11 cellular contexts compared by ENCODE assay signal in the genomic region with DNA sequence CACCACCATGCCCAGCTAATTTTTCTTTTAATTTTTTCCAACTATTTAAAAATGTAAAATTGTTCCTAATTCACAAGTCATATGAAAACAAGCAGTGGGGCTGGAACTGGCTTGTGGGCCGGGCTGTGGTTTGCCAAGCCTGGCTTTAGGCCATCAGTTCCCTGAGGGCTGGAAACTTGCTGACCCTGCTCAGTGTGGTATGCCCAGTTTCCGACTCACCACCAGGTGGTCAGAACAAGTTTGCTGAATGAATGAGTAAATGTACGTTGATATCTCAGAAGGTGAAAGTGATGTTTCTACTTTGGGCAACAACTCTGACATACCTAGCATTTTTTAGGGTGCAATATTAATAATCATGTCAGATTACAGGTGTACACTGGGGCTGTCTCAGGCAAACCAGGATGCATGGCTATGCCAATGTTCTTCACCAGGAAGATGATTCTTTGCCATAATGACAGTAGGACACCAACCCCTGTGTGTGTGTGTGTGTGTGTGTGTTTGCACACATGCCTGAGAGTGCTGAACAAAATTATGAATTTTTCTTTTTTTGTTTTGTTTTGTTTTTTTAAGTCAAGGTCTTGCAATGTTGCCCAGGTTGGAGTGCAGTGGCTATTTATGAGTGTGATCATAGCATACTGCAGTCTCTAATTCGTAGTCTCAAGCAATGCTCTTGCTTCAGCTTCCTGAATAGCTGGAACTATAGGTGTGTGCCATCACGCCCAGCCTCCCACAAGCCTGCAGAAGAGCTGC.
DNase-seq lines count a peak whose midpoint lies in the region; FAIRE-seq lines count a peak whose summit lies in the region.
"Had no signal": no experiment of that assay in that cellular context is flagged by ENCODE, and none has a peak within 500 bp of the region (broad histone marks: within the 10 kb centered on the region; RNA-seq: fewer than 3 reads in every experiment).

No MANE protein-coding gene starts in this region.

- H3K27ac Mint-ChIP-seq in activated CD4-positive, alpha-beta memory T cell treated with anti-CD3 and anti-CD28 coated beads for 36 hours: no peak overlapping the region
- no peak overlapping the region for H3K27ac Mint-ChIP-seq in activated CD4-positive, alpha-beta memory T cell treated with anti-CD3 and anti-CD28 coated beads, Interleukin-2, amount 10 ng/mL, durations not matched to agents 7 days and 5 days

- H3K27ac ChIP-seq in Karpas-422 (ENCODE audit: low read length): no peak overlapping the region
- H3K27ac ChIP-seq: esophagus muscularis mucosa had no signal

- no peak overlapping the region for H3K4me3 ChIP-seq in Karpas-422 (ENCODE audit: low read length)
- H3K4me3 ChIP-seq: esophagus muscularis mucosa had no signal

- in situ Hi-C loops in SK-MEL-5 (cut with HindIII; ENCODE audit: low pct_unique_long_range_greater_than_20kb, low sequenced_read_pairs): no loop called here

- no peak overlapping the region for H3K4me2 ChIP-seq in Karpas-422 (ENCODE audit: low read depth, low read length, poor library complexity, severe bottlenecking)

- no peaks in the 10 kb centered on the region for H3K27me3 ChIP-seq in Karpas-422 (ENCODE audit: low read length)
- H3K27me3 ChIP-seq: esophagus muscularis mucosa had no signal

- no peak overlapping the region for H3K9ac ChIP-seq in Karpas-422 (ENCODE audit: low read length)

- no peak overlapping the region for H3K4me3 Mint-ChIP-seq in activated CD4-positive, alpha-beta memory T cell treated with anti-CD3 and anti-CD28 coated beads for 36 hours
- H3K4me3 Mint-ChIP-seq in activated CD4-positive, alpha-beta memory T cell treated with anti-CD3 and anti-CD28 coated beads, Interleukin-2, amount 10 ng/mL, durations not matched to agents 7 days and 5 days: no peak overlapping the region

- intact Hi-C loops in activated CD4-positive, alpha-beta memory T cell treated with anti-CD3 and anti-CD28 coated beads for 36 hours (cut with micrococcal nuclease): no loop called here

- POLR2A ChIA-PET in activated CD4-positive, alpha-beta memory T cell treated with anti-CD3 and anti-CD28 coated beads for 36 hours (lab: Charles Lee): no interaction called here
- POLR2A ChIA-PET in activated CD4-positive, alpha-beta memory T cell treated with anti-CD3 and anti-CD28 coated beads, Interleukin-2, amount 10 ng/mL, durations not matched to agents 7 days and 5 days (lab: Charles Lee): no interaction called here

- H3K9me3 Mint-ChIP-seq in activated CD4-positive, alpha-beta memory T cell treated with anti-CD3 and anti-CD28 coated beads for 36 hours: no peaks in the 10 kb centered on the region
- no peaks in the 10 kb centered on the region for H3K9me3 Mint-ChIP-seq in activated CD4-positive, alpha-beta memory T cell treated with anti-CD3 and anti-CD28 coated beads, Interleukin-2, amount 10 ng/mL, durations not matched to agents 7 days and 5 days

- no peaks in the 10 kb centered on the region for H3K4me1 Mint-ChIP-seq in activated CD4-positive, alpha-beta memory T cell treated with anti-CD3 and anti-CD28 coated beads for 36 hours (ENCODE audit: low read depth)
- H3K4me1 Mint-ChIP-seq in activated CD4-positive, alpha-beta memory T cell treated with anti-CD3 and anti-CD28 coated beads, Interleukin-2, amount 10 ng/mL, durations not matched to agents 7 days and 5 days: no peaks in the 10 kb centered on the region

- H3K4me1 ChIP-seq in Karpas-422 (ENCODE audit: low read length): no peaks in the 10 kb centered on the region
- H3K4me1 ChIP-seq: esophagus muscularis mucosa had no signal

- no peak for FAIRE-seq in urothelium cell line (lab: Jason Lieb, UNC)

- H2AFZ ChIP-seq in Karpas-422 (ENCODE audit: low read length): no peak overlapping the region

- DNase-seq in activated CD4-positive, alpha-beta memory T cell treated with anti-CD3 and anti-CD28 coated beads for 36 hours: peak; percentile 16
- no peak for DNase-seq in activated CD4-positive, alpha-beta memory T cell treated with anti-CD3 and anti-CD28 coated beads, Interleukin-2, amount 10 ng/mL, durations not matched to agents 7 days and 5 days
- DNase-seq in SK-MEL-5 (ENCODE audit: low read depth, low spot score): peak; percentile 35
- peak; percentile 31 for DNase-seq in fibroblast of peridontal ligament (ENCODE audit: extremely low read depth)
- peak; percentile 67 for DNase-seq in urothelium cell line (ENCODE audit: low spot score)
- DNase-seq in Karpas-422: no peak
- no peak for DNase-seq in HuH-7.5 (ENCODE audit: low spot score)
- no peak for DNase-seq in GDM1 (lab: John Stamatoyannopoulos, UW)
- DNase-seq: NCI-H748 treated with DMSO at 0.1 percent for 48 hours, right cardiac atrium had no signal

- no peaks in the 10 kb centered on the region for H3K36me3 ChIP-seq in Karpas-422 (ENCODE audit: insufficient read depth, low read length)
- H3K36me3 ChIP-seq: esophagus muscularis mucosa had no signal

- no peaks in the 10 kb centered on the region for H3K9me3 ChIP-seq in Karpas-422 (ENCODE audit: low read length)
- H3K9me3 ChIP-seq: esophagus muscularis mucosa had no signal

- H3K27me3 Mint-ChIP-seq in activated CD4-positive, alpha-beta memory T cell treated with anti-CD3 and anti-CD28 coated beads for 36 hours: no peaks in the 10 kb centered on the region
- peaks cover 4% of the 10 kb centered on the region for H3K27me3 Mint-ChIP-seq in activated CD4-positive, alpha-beta memory T cell treated with anti-CD3 and anti-CD28 coated beads, Interleukin-2, amount 10 ng/mL, durations not matched to agents 7 days and 5 days

- CTCF ChIA-PET in activated CD4-positive, alpha-beta memory T cell treated with anti-CD3 and anti-CD28 coated beads for 36 hours (lab: Charles Lee): no interaction called here
- CTCF ChIA-PET in activated CD4-positive, alpha-beta memory T cell treated with anti-CD3 and anti-CD28 coated beads, Interleukin-2, amount 10 ng/mL, durations not matched to agents 7 days and 5 days (lab: Charles Lee): no interaction called here

- H3K9me2 ChIP-seq in Karpas-422 (replicated peaks; ENCODE audit: insufficient read depth, low read length): no peaks in the 10 kb centered on the region

- H3K79me2 ChIP-seq in Karpas-422 (ENCODE audit: low read length): no peaks in the 10 kb centered on the region

- H4K20me1 ChIP-seq in Karpas-422 (ENCODE audit: insufficient read depth, low read depth, low read length): no peaks in the 10 kb centered on the region

- no peaks in the 10 kb centered on the region for H3K36me3 Mint-ChIP-seq in activated CD4-positive, alpha-beta memory T cell treated with anti-CD3 and anti-CD28 coated beads for 36 hours
- no peaks in the 10 kb centered on the region for H3K36me3 Mint-ChIP-seq in activated CD4-positive, alpha-beta memory T cell treated with anti-CD3 and anti-CD28 coated beads, Interleukin-2, amount 10 ng/mL, durations not matched to agents 7 days and 5 days (ENCODE audit: low read depth)

Comparison
In these comparisons a context has a peak if more than half of its experiments do, and no peak if none do; other contexts are left out.
1. DNase-seq: peak in activated CD4-positive, alpha-beta memory T cell treated with anti-CD3 and anti-CD28 coated beads for 36 hours (single experiment), SK-MEL-5 (single experiment), fibroblast of peridontal ligament (single experiment) and urothelium cell line (single experiment); none in activated CD4-positive, alpha-beta memory T cell treated with anti-CD3 and anti-CD28 coated beads, Interleukin-2, amount 10 ng/mL, durations not matched to agents 7 days and 5 days (single experiment), Karpas-422 (single experiment), HuH-7.5 (single experiment) and GDM1 (single experiment).